In genomic region chr13:26221721-26222522, GRCh38 we compare ENCODE assay signal across 1 cellular context.
TF ChIP-seq lines count a peak whose summit lies in the region.

Gene RNF6 (minus strand): TSS chr13:26222314. CDS start chr13:26219649, 2,665 bp downstream.

TF ChIP-seq in GM12878, 131 proteins besides CTCF, POLR2A, EP300 and RAD21 (continued from another document and continues in another):
- TF ChIP-seq MAX (IDR thresholded peaks at IDR 0.05; ENCODE audit: low read depth, low read length) (no peak), CHD2 (IDR thresholded peaks at IDR 0.05; ENCODE audit: borderline replicate concordance, low read depth, low read length) (peak; percentile 78; the same call in 1 of the 2 replicates), ZBTB33 (IDR thresholded peaks at IDR 0.05) (no peak), MXI1 (IDR thresholded peaks at IDR 0.05; ENCODE audit: low read depth, low read length) (no peak; the same call in 1 of the 2 replicates), IRF5 (IDR thresholded peaks at IDR 0.05; ENCODE audit: borderline replicate concordance) (no peak), CBX5 (IDR thresholded peaks at IDR 0.05; ENCODE audit: low read depth) (0 out of 2 replicates have a peak, but pooled peaks have one; percentile 83), SP1 (IDR thresholded peaks at IDR 0.05; ENCODE audit: low read depth, low read length) (peak; percentile 96), SRF (IDR thresholded peaks at IDR 0.05; ENCODE audit: low read depth in 2 of 2, low read length in 2 of 2) (peak in 1 of 2 experiments; percentile 78; a peak in 2 of 4 replicates), YY1 (IDR thresholded peaks at IDR 0.05; ENCODE audit: low read depth, low read length) (peak; percentile 90), ZSCAN29 (IDR thresholded peaks at IDR 0.05) (peak; percentile 72; the same call in 1 of the 2 replicates), RELB (IDR thresholded peaks at IDR 0.05; ENCODE audit: low read depth) (peak; percentile 80), PAX5 (IDR thresholded peaks at IDR 0.05; ENCODE audit: borderline replicate concordance, low read depth, low read length) (peak; percentile 56; the same call in 1 of the 2 replicates), FOXK2 (IDR thresholded peaks at IDR 0.05) (no peak), ZBTB40 (IDR thresholded peaks at IDR 0.05; ENCODE audit: borderline replicate concordance) (peak; percentile 97), HDGF (IDR thresholded peaks at IDR 0.05) (peak; percentile 21; the same call in 1 of the 2 replicates), PBX3 (IDR thresholded peaks at IDR 0.05; ENCODE audit: insufficient replicate concordance, low read depth, low read length) (peak; percentile 96), TBL1XR1 (IDR thresholded peaks at IDR 0.05; ENCODE audit: low read depth, low read length) (peak; percentile 32; the same call in 1 of the 2 replicates), BACH1 (IDR thresholded peaks at IDR 0.05; ENCODE audit: borderline replicate concordance) (peak; percentile 30; the same call in 1 of the 2 replicates), ZBTB11 (CRISPR knock-in tag; IDR thresholded peaks at IDR 0.05) (peak; percentile 94), GABPA (IDR thresholded peaks at IDR 0.05; ENCODE audit: low read depth) (peak; percentile 87), STAT1 (conservative IDR thresholded peaks at IDR 0.05) (no peak), RUNX3 (IDR thresholded peaks at IDR 0.05; ENCODE audit: low read length) (peak; percentile 60), RB1 (IDR thresholded peaks at IDR 0.05; ENCODE audit: borderline replicate concordance) (peak; percentile 79; the same call in 1 of the 2 replicates), ESRRA (IDR thresholded peaks at IDR 0.05; ENCODE audit: low read length) (peak; percentile 59; the same call in 1 of the 2 replicates), PAX8 (IDR thresholded peaks at IDR 0.05) (no peak), NR2C2 (IDR thresholded peaks at IDR 0.05; ENCODE audit: borderline replicate concordance, control insufficient read depth, insufficient read length, low read depth) (no peak), NKRF (conservative IDR thresholded peaks at IDR 0.05) (peak; percentile 67; the same call in 1 of the 2 replicates), JUNB (IDR thresholded peaks at IDR 0.05) (no peak), RFX5 (IDR thresholded peaks at IDR 0.05; ENCODE audit: low read depth, low read length) (no peak), ETV6 (conservative IDR thresholded peaks at IDR 0.05 in 1 of 2, IDR thresholded peaks at IDR 0.05 in 1 of 2; ENCODE audit: borderline replicate concordance in 1 of 2, low read depth in 1 of 2) (peak in 1 of 2 experiments; percentile 41; a peak in 1 of 4 replicates), EGR1 (IDR thresholded peaks at IDR 0.05; ENCODE audit: borderline replicate concordance in 1 of 2, low read depth in 2 of 2, low read length in 2 of 2) (peak; percentile 9 to 61; a peak in 2 of 3 replicates), LARP7 (IDR thresholded peaks at IDR 0.05) (peak; percentile 97), WRNIP1 (IDR thresholded peaks at IDR 0.05; ENCODE audit: borderline replicate concordance, low read depth, low read length) (0 out of 2 replicates have a peak, but pooled peaks have one; percentile 59), SMAD5 (IDR thresholded peaks at IDR 0.05; ENCODE audit: low read depth) (peak; percentile 28; the same call in 1 of the 2 replicates), SMARCA5 (IDR thresholded peaks at IDR 0.05) (peak; percentile 84), CREB1 (IDR thresholded peaks at IDR 0.05; ENCODE audit: low read depth) (peak; percentile 40; the same call in 1 of the 2 replicates), TAF1 (IDR thresholded peaks at IDR 0.05; ENCODE audit: borderline replicate concordance, low read depth, low read length) (peak; percentile 98), ZNF687 (IDR thresholded peaks at IDR 0.05) (peak; percentile 86), DPF2 (IDR thresholded peaks at IDR 0.05) (peak; percentile 77; the same call in 1 of the 2 replicates), SMAD1 (IDR thresholded peaks at IDR 0.05; ENCODE audit: low read depth, partially characterized antibody) (no peak)
